Comparison of ENCODE assay signal across 15 cellular contexts in the genomic region with DNA sequence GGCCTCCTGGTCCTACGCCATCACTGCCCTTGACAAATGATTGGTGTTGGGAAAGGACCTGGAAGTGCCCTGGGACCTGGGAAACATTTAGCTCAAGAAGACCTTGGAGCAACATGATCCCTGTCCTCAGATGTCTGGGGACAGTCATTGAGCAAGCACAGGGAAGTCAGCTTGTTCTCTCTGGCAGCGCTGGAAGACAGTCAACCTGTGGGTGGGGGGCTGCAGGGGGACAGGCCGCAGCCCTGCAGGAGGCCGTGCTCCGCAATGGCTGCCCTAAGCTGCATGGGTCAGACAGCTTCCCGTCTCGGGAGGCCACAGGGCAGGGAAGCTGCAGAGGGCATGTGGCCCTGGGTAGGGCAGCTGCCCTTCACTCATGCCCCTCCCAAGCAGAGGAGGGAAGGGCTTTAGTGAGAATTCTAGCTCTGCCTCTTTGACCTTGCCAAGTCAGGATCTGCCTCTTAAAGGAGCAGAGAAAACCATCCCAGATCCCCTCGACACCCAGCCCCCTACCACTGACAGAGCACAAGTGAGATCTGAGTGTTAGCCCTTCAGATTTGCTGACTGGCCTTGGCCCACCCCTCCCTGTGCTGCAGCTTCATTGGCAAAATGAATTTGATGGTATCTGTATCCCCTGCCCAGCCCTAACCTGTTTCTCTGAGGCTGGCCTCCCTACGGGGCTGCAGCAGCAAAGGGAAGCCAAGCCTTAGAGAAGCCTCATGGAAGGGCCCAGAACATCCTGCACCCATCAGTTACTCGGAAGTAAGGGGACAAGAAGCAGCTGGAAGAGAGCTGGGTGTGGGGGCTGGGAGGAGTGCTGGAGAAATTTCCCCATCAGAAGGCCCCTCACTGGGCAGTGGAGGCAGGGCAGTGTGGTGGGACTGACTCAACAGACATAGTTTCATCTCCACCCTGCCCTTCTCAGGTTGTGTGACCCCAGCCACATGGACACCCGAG. TPM values are rescaled to one million over a fixed set of nuclear protein-coding genes. Genes with fewer than 3 reads are reported as not detected.
A peak's percentile ranks its signal among the peaks of the same experiment; 100 is the strongest.
DNase-seq lines count a peak whose midpoint lies in the region; TF ChIP-seq lines count a peak whose summit lies in the region.
"Had no signal": no experiment of that assay in that cellular context is flagged by ENCODE, and none has a peak within 500 bp of the region (broad histone marks: within the 10 kb centered on the region; RNA-seq: fewer than 3 reads in every experiment).

No MANE protein-coding gene starts in this region.

- H3K27ac Mint-ChIP-seq in activated T-cell treated with anti-CD3 and anti-CD28 coated beads, Interleukin-2, amount 50 U/mL, for 24 hours = peak overlapping the region; percentile 19
- H3K27ac Mint-ChIP-seq in dendritic cell treated with granulocyte-macrophage colony-stimulating factor and Interleukin-4, amounts not matched to agents 40 ng/mL and 50 ng/mL, for 4 days = peak overlapping the region; percentile 99
- H3K27ac Mint-ChIP-seq in progenitor cell of endocrine pancreas = no peak overlapping the region
- H3K27ac Mint-ChIP-seq: activated naive CD4-positive, alpha-beta T cell treated with anti-CD3 and anti-CD28 coated beads for 36 hours; stimulated activated naive CD8-positive, alpha-beta T cell treated with anti-CD3 and anti-CD28 coated beads, Interleukin-15, amount 100 ng/mL, for 72 hours had no signal

- H3K9ac ChIP-seq in mucosa of rectum (ENCODE audit: low read depth in 1 of 2, low read length in 2 of 2) = peak overlapping the region; percentile 65 to 66

- peaks cover 0 to 2% of the 10 kb centered on the region in 2 donors for H3K36me3 ChIP-seq in mucosa of rectum (ENCODE audit: control insufficient read depth in 2 of 2, insufficient read depth in 2 of 2, low read length in 2 of 2)

- peaks cover 35 to 44% of the 10 kb centered on the region in 2 donors for H3K4me1 ChIP-seq in mucosa of rectum (ENCODE audit: control insufficient read depth in 2 of 2, insufficient read depth in 2 of 2, low read length in 2 of 2)

- TF ChIP-seq CTCF in progenitor cell of endocrine pancreas (IDR thresholded peaks at IDR 0.05; ENCODE audit: unreplicated experiment) = no peak

- peaks cover 57% of the 10 kb centered on the region for H3K36me3 Mint-ChIP-seq in activated T-cell treated with anti-CD3 and anti-CD28 coated beads, Interleukin-2, amount 50 U/mL, for 24 hours (ENCODE audit: low read depth)
- H3K36me3 Mint-ChIP-seq in dendritic cell treated with granulocyte-macrophage colony-stimulating factor and Interleukin-4, amounts not matched to agents 40 ng/mL and 50 ng/mL, for 4 days (ENCODE audit: low read depth) = peaks cover 22% of the 10 kb centered on the region
- no peaks in the 10 kb centered on the region for H3K36me3 Mint-ChIP-seq in progenitor cell of endocrine pancreas (ENCODE audit: insufficient read depth)

- intact Hi-C loops in dendritic cell treated with granulocyte-macrophage colony-stimulating factor and Interleukin-4, amounts not matched to agents 40 ng/mL and 50 ng/mL, for 4 days (cut with micrococcal nuclease) = no loop called here

- DNase-seq in activated T-cell treated with anti-CD3 and anti-CD28 coated beads, Interleukin-2, amount 50 U/mL, for 24 hours = no peak
- DNase-seq in activated T-cell treated with anti-CD3 and anti-CD28 coated beads, Interleukin-2, amount 50 U/mL, for 48 hours = no peak
- DNase-seq in substantia nigra (lab: John Stamatoyannopoulos, UW) = peak in 5 of 49 donors; percentile 7 to 33 (median 28)
- DNase-seq in RKO (ENCODE audit: low spot score) = no peak
- no peak for DNase-seq in H4 (ENCODE audit: low spot score)
- DNase-seq in progenitor cell of endocrine pancreas (ENCODE audit: low spot score, unreplicated experiment) = no peak
- DNase-seq: activated naive CD4-positive, alpha-beta T cell treated with anti-CD3 and anti-CD28 coated beads for 36 hours; effector CD4-positive, alpha-beta T cell; EL; glutamatergic neuron; MV-4-11; NCI-H510A; stimulated activated naive CD8-positive, alpha-beta T cell treated with anti-CD3 and anti-CD28 coated beads, Interleukin-15, amount 100 ng/mL, for 72 hours had no signal

- H3K27me3 Mint-ChIP-seq in activated T-cell treated with anti-CD3 and anti-CD28 coated beads, Interleukin-2, amount 50 U/mL, for 24 hours = no peaks in the 10 kb centered on the region
- no peaks in the 10 kb centered on the region for H3K27me3 Mint-ChIP-seq in dendritic cell treated with granulocyte-macrophage colony-stimulating factor and Interleukin-4, amounts not matched to agents 40 ng/mL and 50 ng/mL, for 4 days
- no peaks in the 10 kb centered on the region for H3K27me3 Mint-ChIP-seq in progenitor cell of endocrine pancreas
- H3K27me3 Mint-ChIP-seq: stimulated activated naive CD8-positive, alpha-beta T cell treated with anti-CD3 and anti-CD28 coated beads, Interleukin-15, amount 100 ng/mL, for 72 hours had no signal

- H3K27ac ChIP-seq in mucosa of rectum (ENCODE audit: low read depth in 2 of 2, low read length in 2 of 2) (peak overlapping the region; percentile 65 to 77), substantia nigra (ENCODE audit: low read depth, low read length, poor library complexity, severe bottlenecking) (peak overlapping the region; percentile 67)

- H3K9me3 ChIP-seq in mucosa of rectum (ENCODE audit: control insufficient read depth in 2 of 2, low read length in 2 of 2) = no peaks in the 10 kb centered on the region

- H3K4me1 Mint-ChIP-seq in activated T-cell treated with anti-CD3 and anti-CD28 coated beads, Interleukin-2, amount 50 U/mL, for 24 hours (ENCODE audit: low read depth) = peaks cover 55% of the 10 kb centered on the region
- peaks cover 76% of the 10 kb centered on the region for H3K4me1 Mint-ChIP-seq in dendritic cell treated with granulocyte-macrophage colony-stimulating factor and Interleukin-4, amounts not matched to agents 40 ng/mL and 50 ng/mL, for 4 days (ENCODE audit: low read depth)
- H3K4me1 Mint-ChIP-seq in progenitor cell of endocrine pancreas (ENCODE audit: low read depth) = peaks cover 7% of the 10 kb centered on the region

- H3K27me3 ChIP-seq in mucosa of rectum (ENCODE audit: control insufficient read depth in 2 of 2, insufficient read depth in 2 of 2, low read length in 2 of 2) = no peaks in the 10 kb centered on the region

- no peak overlapping the region for H3K4me3 ChIP-seq in mucosa of rectum (ENCODE audit: low read length in 2 of 2)

- H3K9me3 Mint-ChIP-seq in activated T-cell treated with anti-CD3 and anti-CD28 coated beads, Interleukin-2, amount 50 U/mL, for 24 hours = no peaks in the 10 kb centered on the region
- no peaks in the 10 kb centered on the region for H3K9me3 Mint-ChIP-seq in dendritic cell treated with granulocyte-macrophage colony-stimulating factor and Interleukin-4, amounts not matched to agents 40 ng/mL and 50 ng/mL, for 4 days
- H3K9me3 Mint-ChIP-seq in progenitor cell of endocrine pancreas (ENCODE audit: low read depth) = no peaks in the 10 kb centered on the region
- H3K9me3 Mint-ChIP-seq: stimulated activated naive CD8-positive, alpha-beta T cell treated with anti-CD3 and anti-CD28 coated beads, Interleukin-15, amount 100 ng/mL, for 72 hours had no signal

- no peak overlapping the region for H3K4me3 Mint-ChIP-seq in activated T-cell treated with anti-CD3 and anti-CD28 coated beads, Interleukin-2, amount 50 U/mL, for 24 hours
- H3K4me3 Mint-ChIP-seq in dendritic cell treated with granulocyte-macrophage colony-stimulating factor and Interleukin-4, amounts not matched to agents 40 ng/mL and 50 ng/mL, for 4 days = no peak overlapping the region
- H3K4me3 Mint-ChIP-seq in progenitor cell of endocrine pancreas (ENCODE audit: low read depth) = no peak overlapping the region
- H3K4me3 Mint-ChIP-seq: activated naive CD4-positive, alpha-beta T cell treated with anti-CD3 and anti-CD28 coated beads for 36 hours; stimulated activated naive CD8-positive, alpha-beta T cell treated with anti-CD3 and anti-CD28 coated beads, Interleukin-15, amount 100 ng/mL, for 72 hours had no signal

RNA-seq across cellular contexts. Expression of a gene that starts 6.2 kb away (rescaled TPM):
- 25.1 and 30.2 TPM in 2 replicates for total RNA-seq in H4 (2014; rRNA removed; shearing (Covaris generic))
- total RNA-seq in progenitor cell of endocrine pancreas = 154 and 156 TPM in 2 replicates

RNA-seq across cellular contexts. Expression of a gene that starts 26.2 kb away (rescaled TPM):
- total RNA-seq in H4 (2014; rRNA removed; shearing (Covaris generic)) = 8.1 and 10.6 TPM in 2 replicates
- total RNA-seq in progenitor cell of endocrine pancreas = 23.3 and 24.2 TPM in 2 replicates
